9 cellular contexts compared by ENCODE assay signal in the genomic region with DNA sequence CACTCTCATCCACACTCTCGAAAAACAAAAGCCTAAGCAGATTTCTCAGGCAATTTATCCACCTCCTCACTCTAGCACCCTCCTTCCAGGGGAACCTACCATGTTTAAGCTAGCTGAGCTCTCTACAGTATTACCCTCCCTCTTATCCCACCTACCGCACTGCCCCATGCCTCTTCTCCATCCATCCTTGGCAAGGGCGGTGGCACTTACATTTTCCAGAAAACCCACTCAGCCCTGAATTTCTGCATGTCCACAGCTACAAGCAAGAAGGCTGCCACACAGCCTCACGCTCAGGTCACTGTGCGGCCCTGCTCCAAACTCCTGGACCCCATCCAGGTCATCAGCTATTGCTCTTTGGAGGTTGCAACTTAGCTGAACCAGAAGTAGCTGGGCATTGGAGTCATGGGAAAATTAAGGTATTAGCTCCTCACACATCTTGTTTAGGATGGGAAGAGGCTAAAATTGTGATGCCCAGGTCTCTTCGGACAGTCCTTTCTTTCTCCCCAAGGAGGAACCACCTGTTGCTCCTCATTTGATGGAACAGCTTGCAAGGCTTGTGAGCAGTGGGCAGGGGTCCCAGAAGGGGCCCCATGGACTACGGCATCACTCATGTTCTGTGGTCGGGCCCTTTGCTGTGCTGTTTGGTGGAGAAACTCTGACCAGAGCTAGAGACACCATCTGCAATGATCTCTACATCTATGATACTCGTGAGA. TPM values are rescaled to one million over a fixed set of nuclear protein-coding genes. Genes with fewer than 3 reads are reported as not detected.
DNase-seq lines count a peak whose midpoint lies in the region; ATAC-seq and TF ChIP-seq lines count a peak whose summit lies in the region.
"Had no signal": no experiment of that assay in that cellular context is flagged by ENCODE, and none has a peak within 500 bp of the region (broad histone marks: within the 10 kb centered on the region; RNA-seq: fewer than 3 reads in every experiment).

No MANE protein-coding gene starts in this region.

- TF ChIP-seq CTCF in cardiac muscle cell (IDR thresholded peaks at IDR 0.05; ENCODE audit: low read depth, low read length) (no peak), right atrium auricular region (IDR thresholded peaks at IDR 0.05) (no peak), brain (conservative IDR thresholded peaks at IDR 0.05) (no peak), upper lobe of right lung (IDR thresholded peaks at IDR 0.05) (no peak)

- H3K36me3 ChIP-seq in cardiac muscle cell (peaks cover 16% of the 10 kb centered on the region), right atrium auricular region (peaks cover 24% of the 10 kb centered on the region), upper lobe of right lung (peaks cover 34% of the 10 kb centered on the region)

- H3K36me3 Mint-ChIP-seq in brain, result peaks cover 24% of the 10 kb centered on the region

- ATAC-seq in upper lobe of right lung, result no peak
- no peak for ATAC-seq in GM19351 (IDR thresholded peaks at IDR 0.05; ENCODE audit: unreplicated experiment)
- ATAC-seq in HG03039 (IDR thresholded peaks at IDR 0.05; ENCODE audit: unreplicated experiment), result no peak

- peaks cover 0 to 6% (median 0%) of the 10 kb centered on the region in 5 experiments for H3K9me3 Mint-ChIP-seq in brain

- H3K4me1 Mint-ChIP-seq in brain, result peaks cover 27% of the 10 kb centered on the region

- peak overlapping the region; percentile 76 to 91 (median 88) for H3K4me3 Mint-ChIP-seq in brain

- H3K4me1 ChIP-seq in cardiac muscle cell (ENCODE audit: low read depth) (peaks cover 3% of the 10 kb centered on the region), right atrium auricular region (peaks cover 0 to 23% of the 10 kb centered on the region in 2 donors), upper lobe of right lung (peaks cover 19% of the 10 kb centered on the region)

- intact Hi-C loops in upper lobe of right lung (cut with DNase I), result loop anchor here (5.0 kb wide), 1 partner anchor 107 kb away; no protein-coding TSS in a partner anchor

- H3K27ac Mint-ChIP-seq in brain, result peak overlapping the region; percentile 28 to 88 (median 54)

- peaks cover 19% of the 10 kb centered on the region for H3K27me3 Mint-ChIP-seq in brain

- no peak overlapping the region for H3K27ac ChIP-seq in cardiac muscle cell
- H3K27ac ChIP-seq in right atrium auricular region, result no peak overlapping the region
- no peak overlapping the region for H3K27ac ChIP-seq in upper lobe of right lung

- no peak for DNase-seq in cardiac muscle cell (ENCODE audit: low read depth in 1 of 2, low spot score in 1 of 2)
- no peak for DNase-seq in right atrium auricular region (ENCODE audit: low spot score)
- DNase-seq in mesenteric fat pad (ENCODE audit: low spot score), result peak; percentile 62
- DNase-seq in upper lobe of right lung, result no peak
- no peak for DNase-seq in amniotic stem cell (lab: John Stamatoyannopoulos, UW)
- DNase-seq: heart right ventricle had no signal

- H3K9me3 ChIP-seq in cardiac muscle cell (ENCODE audit: low read depth), result no peaks in the 10 kb centered on the region
- no peaks in the 10 kb centered on the region for H3K9me3 ChIP-seq in right atrium auricular region
- H3K9me3 ChIP-seq in upper lobe of right lung, result no peaks in the 10 kb centered on the region
- H3K9me3 ChIP-seq: heart right ventricle had no signal

- H3K27me3 ChIP-seq in cardiac muscle cell, result peaks cover 3% of the 10 kb centered on the region
- no peaks in the 10 kb centered on the region for H3K27me3 ChIP-seq in right atrium auricular region
- H3K27me3 ChIP-seq in upper lobe of right lung, result no peaks in the 10 kb centered on the region
- H3K27me3 ChIP-seq: heart right ventricle had no signal

- peak overlapping the region; percentile 58 for H3K4me3 ChIP-seq in cardiac muscle cell
- peak overlapping the region in 1 of 2 donors; percentile 66 for H3K4me3 ChIP-seq in right atrium auricular region
- peak overlapping the region; percentile 65 for H3K4me3 ChIP-seq in upper lobe of right lung

RNA-seq across cellular contexts. Expression of a gene that starts 1.1 kb away (rescaled TPM):
- total RNA-seq in cardiac muscle cell (36.5 and 42.4 TPM in 2 replicates), right atrium auricular region (1 to 10 TPM; 2.9 to 7.8 TPM), mesenteric fat pad (not detected), upper lobe of right lung (3.2 TPM)
- polyA plus RNA-seq in cardiac muscle cell (41.2 and 48.7 TPM in 2 replicates), brain (ENCODE audit: insufficient read depth, low read depth, low replicate concordance) (27.7 TPM)

RNA-seq across cellular contexts. Expression of a gene that starts 9.9 kb away (rescaled TPM):
- total RNA-seq in cardiac muscle cell (not detected in 2 replicates), right atrium auricular region (under 1 TPM in 1 of 2 donors, not detected in 1; 0.75 TPM), mesenteric fat pad (not detected), upper lobe of right lung (5.4 TPM)
- polyA plus RNA-seq in cardiac muscle cell (not detected in 2 replicates), brain (ENCODE audit: insufficient read depth, low read depth, low replicate concordance) (not detected)

RNA-seq across cellular contexts. Expression of a gene that starts 18.6 kb away (rescaled TPM):
- 85.4 and 137 TPM in 2 replicates for total RNA-seq in cardiac muscle cell
- polyA plus RNA-seq in cardiac muscle cell, result 103 and 121 TPM in 2 replicates
- total RNA-seq in right atrium auricular region, result 10 to 100 TPM; 39.9 to 42.2 TPM
- 194 TPM for polyA plus RNA-seq in brain (ENCODE audit: insufficient read depth, low read depth, low replicate concordance)
- 66.9 TPM for total RNA-seq in mesenteric fat pad
- total RNA-seq in upper lobe of right lung, result 56.2 TPM

RNA-seq across cellular contexts. Expression of a gene that starts 18.7 kb away (rescaled TPM):
- total RNA-seq in cardiac muscle cell, result 60.7 and 65.9 TPM in 2 replicates
- polyA plus RNA-seq in cardiac muscle cell, result 64.6 and 92.6 TPM in 2 replicates
- 10 to 100 TPM; 19.1 to 26.0 TPM for total RNA-seq in right atrium auricular region
- 40.7 TPM for polyA plus RNA-seq in brain (ENCODE audit: insufficient read depth, low read depth, low replicate concordance)
- 32.7 TPM for total RNA-seq in mesenteric fat pad
- total RNA-seq in upper lobe of right lung, result 42.1 TPM

RNA-seq across cellular contexts. Expression of a gene that starts 29.6 kb away (rescaled TPM):
- total RNA-seq in cardiac muscle cell (not detected in 2 replicates), right atrium auricular region (1 to 10 TPM; 1.4 to 4.6 TPM), mesenteric fat pad (26.0 TPM), upper lobe of right lung (38.0 TPM)
- polyA plus RNA-seq in cardiac muscle cell (1.8 and 1.9 TPM in 2 replicates), brain (ENCODE audit: insufficient read depth, low read depth, low replicate concordance) (0.93 TPM)
